ENCODE assay signal across 8 cellular contexts in the genomic region with DNA sequence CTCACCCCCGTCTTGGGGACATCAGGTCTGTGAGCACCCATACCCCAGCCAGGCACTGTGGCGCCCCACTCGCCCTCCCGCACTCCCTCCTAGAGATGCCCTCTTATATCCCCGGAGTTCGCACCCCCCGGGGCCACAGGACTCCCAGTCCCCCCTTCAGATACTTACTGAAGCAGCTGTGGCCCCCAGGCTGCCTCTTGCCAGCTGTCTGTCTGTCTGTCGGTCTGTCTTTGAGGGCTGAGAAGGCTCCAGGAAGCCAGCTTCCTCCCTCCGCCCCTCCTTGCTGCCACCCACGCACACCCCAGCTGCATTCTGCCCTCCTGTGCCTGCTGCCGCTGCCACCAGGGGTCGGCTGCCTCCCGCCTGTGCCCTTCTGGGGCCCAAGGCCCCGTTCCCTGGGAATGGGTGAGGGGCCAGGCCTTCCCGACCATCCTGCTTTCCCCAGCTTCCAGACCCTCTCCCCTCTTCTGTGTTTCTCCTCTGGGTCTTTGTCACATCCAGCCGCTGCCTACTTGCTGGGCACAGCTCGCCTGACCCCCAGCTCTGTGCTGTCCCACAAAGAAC. TPM values are rescaled to one million over a fixed set of nuclear protein-coding genes. Genes with fewer than 3 reads are reported as not detected.
DNase-seq lines count a peak whose midpoint lies in the region; ATAC-seq and TF ChIP-seq lines count a peak whose summit lies in the region.

A gene (minus strand): TSS at position 226 of the 564 bp plus-strand sequence. CDS start 1,200 bp downstream, outside the sequence.

- H3K4me3 Mint-ChIP-seq in T-cell, result peak within 1 kb of the TSS; percentile 90 to 92 (median 92)
- H3K4me3 Mint-ChIP-seq in activated naive CD4-positive, alpha-beta T cell treated with anti-CD3 and anti-CD28 coated beads, Interleukin-2, amount 50 U/mL, for 24 hours, result peak within 1 kb of the TSS; percentile 94
- no peak within 1 kb of the TSS for H3K4me3 Mint-ChIP-seq in neural crest cell

- H3K9me3 Mint-ChIP-seq in T-cell (no peaks in the 10 kb centered on the region), neural crest cell (no peaks in the 10 kb centered on the region)
- H3K9me3 Mint-ChIP-seq in activated naive CD4-positive, alpha-beta T cell treated with anti-CD3 and anti-CD28 coated beads, Interleukin-2, amount 50 U/mL, for 24 hours, result no peaks in the 10 kb centered on the region

- H3K36me3 Mint-ChIP-seq in T-cell (peaks cover 4% of the 10 kb centered on the region), neural crest cell (ENCODE audit: low read depth) (no peaks in the 10 kb centered on the region)
- H3K36me3 Mint-ChIP-seq in activated naive CD4-positive, alpha-beta T cell treated with anti-CD3 and anti-CD28 coated beads, Interleukin-2, amount 50 U/mL, for 24 hours, result peaks cover 9% of the 10 kb centered on the region

- ATAC-seq in HG02610 (IDR thresholded peaks at IDR 0.05; ENCODE audit: unreplicated experiment) (peak; percentile 44), T-cell (replicated peaks in 1 of 4) (peak; percentile 71 to 75 (median 72))

- H3K4me3 ChIP-seq in GM06990 (replicated peaks; ENCODE audit: low read depth, low read length) (peak within 1 kb of the TSS; percentile 69), vagina (peak within 1 kb of the TSS; percentile 19 to 26)

- H3K27me3 Mint-ChIP-seq in T-cell (no peaks in the 10 kb centered on the region), neural crest cell (ENCODE audit: low read depth) (no peaks in the 10 kb centered on the region)
- H3K27me3 Mint-ChIP-seq in activated naive CD4-positive, alpha-beta T cell treated with anti-CD3 and anti-CD28 coated beads, Interleukin-2, amount 50 U/mL, for 24 hours, result no peaks in the 10 kb centered on the region

- no peak for TF ChIP-seq POLR2A in vagina (IDR thresholded peaks at IDR 0.05)

- H3K9me3 ChIP-seq in vagina, result no peaks in the 10 kb centered on the region

- POLR2A ChIA-PET in T-cell (lab: Charles Lee), result interaction anchor here in 1 of 2 donors (1.2 kb wide), 1 partner anchor 13 kb away, joined by 3 read pairs; no protein-coding TSS in a partner anchor

- peak within 1 kb of the TSS; percentile 99 for H3K27ac Mint-ChIP-seq in T-cell
- peak within 1 kb of the TSS; percentile 98 for H3K27ac Mint-ChIP-seq in activated naive CD4-positive, alpha-beta T cell treated with anti-CD3 and anti-CD28 coated beads, Interleukin-2, amount 50 U/mL, for 24 hours
- peak within 1 kb of the TSS; percentile 57 for H3K27ac Mint-ChIP-seq in neural crest cell (ENCODE audit: unreplicated experiment)

- H3K4me1 Mint-ChIP-seq in T-cell, result peaks cover 90 to 94% (median 91%) of the 10 kb centered on the region in 3 donors
- H3K4me1 Mint-ChIP-seq in activated naive CD4-positive, alpha-beta T cell treated with anti-CD3 and anti-CD28 coated beads, Interleukin-2, amount 50 U/mL, for 24 hours, result peaks cover 81% of the 10 kb centered on the region
- peaks cover 21% of the 10 kb centered on the region for H3K4me1 Mint-ChIP-seq in neural crest cell

- CTCF ChIA-PET in T-cell (lab: Charles Lee), result interaction anchor here (0.5 to 1.6 kb wide), 7 partner anchors 9 to 181 kb away, joined by 3 to 9 read pairs (median 4); a partner anchor contains a TSS

- TF ChIP-seq CTCF in GM06990 (IDR thresholded peaks at IDR 0.05; ENCODE audit: insufficient read depth, low read length, poor library complexity, severe bottlenecking) (peak; percentile 73), neural crest cell (conservative IDR thresholded peaks at IDR 0.05) (no peak), vagina (IDR thresholded peaks at IDR 0.05) (no peak)

- H3K27ac ChIP-seq in vagina, result peak within 1 kb of the TSS; percentile 33

- peaks cover 11% of the 10 kb centered on the region for H3K36me3 ChIP-seq in GM06990 (ENCODE audit: control insufficient read depth, insufficient read depth, low read length)
- no peaks in the 10 kb centered on the region for H3K36me3 ChIP-seq in vagina

- H3K4me1 ChIP-seq in vagina, result peaks cover 19% of the 10 kb centered on the region

- intact Hi-C loops in vagina (cut with DNase I), result no loop called here

- peak; percentile 81 for DNase-seq in GM06990 (ENCODE audit: extremely low read depth, insufficient read length)
- peak; percentile 57 to 85 (median 78) for DNase-seq in T-cell
- DNase-seq in neural crest cell (ENCODE audit: low read depth, low spot score), result no peak
- no peak for DNase-seq in vagina (ENCODE audit: extremely low spot score in 2 of 2)
- DNase-seq in AG08395 (ENCODE audit: low spot score), result no peak
- DNase-seq in D341Med (ENCODE audit: low spot score), result no peak

- H3K27me3 ChIP-seq in GM06990 (replicated peaks; ENCODE audit: control insufficient read depth, insufficient read depth, low read length) (no peaks in the 10 kb centered on the region), vagina (no peaks in the 10 kb centered on the region)

RNA-seq across cellular contexts. Expression of the gene that starts here (rescaled TPM):
- 100 to 1,000 TPM in 1 of 5 donors, 10 to 100 TPM in 4; 67.1 to 124 (median 71.7) TPM for total RNA-seq in T-cell
- not detected in 2 replicates for total RNA-seq in neural crest cell
- total RNA-seq in vagina, result 7.9 TPM

Comparison
In these comparisons a context has a peak if more than half of its experiments do, and no peak if none do; other contexts are left out.
1. DNase-seq: peak in GM06990 (single experiment) and T-cell (34 of 34); none in neural crest cell (single experiment), vagina (0 of 2), AG08395 (single experiment) and D341Med (single experiment).
2. Peak in every context shown above with its lines, with median percentiles within 50 percentile points of each other: H3K27ac Mint-ChIP-seq.